Comparison of ENCODE assay signal across 8 cellular contexts in genomic region chr6:16130932-16131387, GRCh38. TPM values are rescaled to one million over a fixed set of nuclear protein-coding genes. Genes with fewer than 3 reads are reported as not detected.
DNase-seq lines count a peak whose midpoint lies in the region; ATAC-seq and TF ChIP-seq lines count a peak whose summit lies in the region.

No MANE protein-coding gene starts in this region.

- H3K4ac ChIP-seq in trophoblast cell (ENCODE audit: low read depth, low read length) = no peak overlapping the region

- CTCF ChIA-PET in CD4-positive, alpha-beta memory T cell (lab: Charles Lee; ENCODE audit: partially characterized antibody) = interaction anchor here (0.7 to 3.7 kb wide), 6 partner anchors 17 to 462 kb away, joined by 3 to 22 read pairs (median 4); no protein-coding TSS in a partner anchor

- no peak overlapping the region for H3K23ac ChIP-seq in trophoblast cell (ENCODE audit: low read length)

- peaks cover 0 to 3% (median 0%) of the 10 kb centered on the region in 8 donors for H3K9me3 Mint-ChIP-seq in CD4-positive, alpha-beta memory T cell
- H3K9me3 Mint-ChIP-seq in activated naive CD8-positive, alpha-beta T cell (ENCODE audit: low read depth) = no peaks in the 10 kb centered on the region

- H3K27ac Mint-ChIP-seq in CD4-positive, alpha-beta memory T cell = peak overlapping the region; percentile 95 to 98 (median 97)
- H3K27ac Mint-ChIP-seq in activated naive CD8-positive, alpha-beta T cell = peak overlapping the region; percentile 96

- H3K4me1 ChIP-seq in CD4-positive, alpha-beta memory T cell (ENCODE audit: insufficient read depth, low read length) = peaks cover 57% of the 10 kb centered on the region
- H3K4me1 ChIP-seq in cardiac muscle cell (ENCODE audit: low read depth) (peaks cover 41% of the 10 kb centered on the region), trophoblast cell (ENCODE audit: control insufficient read depth in 1 of 2, insufficient read depth in 2 of 2, low read length in 2 of 2) (peaks cover 0 to 2% of the 10 kb centered on the region in 2 experiments)

- peak overlapping the region; percentile 95 to 99 (median 98) for H3K4me3 Mint-ChIP-seq in CD4-positive, alpha-beta memory T cell
- peak overlapping the region; percentile 97 for H3K4me3 Mint-ChIP-seq in activated naive CD8-positive, alpha-beta T cell

- peaks cover 15 to 56% of the 10 kb centered on the region in 2 donors for H3K36me3 Mint-ChIP-seq in CD4-positive, alpha-beta memory T cell
- peaks cover 3% of the 10 kb centered on the region for H3K36me3 Mint-ChIP-seq in activated naive CD8-positive, alpha-beta T cell

- peak; percentile 64 for ATAC-seq in GM18867 (IDR thresholded peaks at IDR 0.05; ENCODE audit: unreplicated experiment)
- ATAC-seq in HG03045 (IDR thresholded peaks at IDR 0.05; ENCODE audit: unreplicated experiment) = peak; percentile 51

- POLR2A ChIA-PET in CD4-positive, alpha-beta memory T cell (lab: Charles Lee; ENCODE audit: partially characterized antibody) = interaction anchor here (1.3 to 4.6 kb wide), 3 partner anchors 50 to 631 kb away, joined by 3 to 82 read pairs (median 3); no protein-coding TSS in a partner anchor

- no peaks in the 10 kb centered on the region for H3K9me3 ChIP-seq in CD4-positive, alpha-beta memory T cell (ENCODE audit: control insufficient read depth in 1 of 2, low read length in 2 of 2)
- no peaks in the 10 kb centered on the region for H3K9me3 ChIP-seq in cardiac muscle cell (ENCODE audit: low read depth)
- no peaks in the 10 kb centered on the region for H3K9me3 ChIP-seq in trophoblast cell (ENCODE audit: insufficient read depth, low read depth, low read length)

- peaks cover 14% of the 10 kb centered on the region for H3K79me1 ChIP-seq in trophoblast cell (ENCODE audit: low read length)

- no peak overlapping the region for H3K18ac ChIP-seq in trophoblast cell (ENCODE audit: low read length)

- H2AFZ ChIP-seq in trophoblast cell (ENCODE audit: insufficient read depth, low read length, poor library complexity) = no peak overlapping the region

- no peak overlapping the region for H2BK120ac ChIP-seq in trophoblast cell (ENCODE audit: insufficient read depth, low read length, poor library complexity)

- H3K27me3 ChIP-seq in CD4-positive, alpha-beta memory T cell (ENCODE audit: insufficient read depth, low read length) = no peaks in the 10 kb centered on the region
- H3K27me3 ChIP-seq in cardiac muscle cell = no peaks in the 10 kb centered on the region
- no peaks in the 10 kb centered on the region for H3K27me3 ChIP-seq in trophoblast cell (ENCODE audit: insufficient read depth, low read length)

- peak overlapping the region; percentile 93 for H3K27ac ChIP-seq in CD4-positive, alpha-beta memory T cell (ENCODE audit: low read depth, low read length)
- peak overlapping the region; percentile 93 for H3K27ac ChIP-seq in cardiac muscle cell
- H3K27ac ChIP-seq in trophoblast cell (ENCODE audit: low read depth, low read length) = peak overlapping the region; percentile 77

- peak overlapping the region; percentile 82 for H3K4me2 ChIP-seq in trophoblast cell (ENCODE audit: low read length)

- no peak for TF ChIP-seq CTCF in cardiac muscle cell (IDR thresholded peaks at IDR 0.05; ENCODE audit: low read depth, low read length)

- no peak overlapping the region for H3K14ac ChIP-seq in trophoblast cell (ENCODE audit: low read length)

- no peak overlapping the region for H4K8ac ChIP-seq in trophoblast cell (ENCODE audit: low read depth, low read length)

- peak; percentile 72 to 87 (median 81) for DNase-seq in CD4-positive, alpha-beta memory T cell
- DNase-seq in NCI-H69 (lab: John Stamatoyannopoulos, UW) (peak; percentile 64), cardiac muscle cell (ENCODE audit: low read depth in 1 of 2, low spot score in 1 of 2) (peak; percentile 80), trophoblast cell (peak in 1 of 2 donors; percentile 70), NCI-H2227 (lab: John Stamatoyannopoulos, UW; ENCODE audit: unreplicated experiment) (no peak)

- H3K4me3 ChIP-seq in CD4-positive, alpha-beta memory T cell (ENCODE audit: low read length in 2 of 2) = peak overlapping the region; percentile 66 to 89
- peak overlapping the region; percentile 94 for H3K4me3 ChIP-seq in cardiac muscle cell
- H3K4me3 ChIP-seq in trophoblast cell (ENCODE audit: low read depth, low read length) = no peak overlapping the region

- no peak overlapping the region for H4K91ac ChIP-seq in trophoblast cell (ENCODE audit: low read depth, low read length)

- peaks cover 15% of the 10 kb centered on the region for H3K79me2 ChIP-seq in trophoblast cell (ENCODE audit: control insufficient read depth, insufficient read depth, low read length, poor library complexity)

- H3K4me1 Mint-ChIP-seq in CD4-positive, alpha-beta memory T cell = peaks cover 34 to 74% (median 48%) of the 10 kb centered on the region in 4 donors
- peaks cover 63% of the 10 kb centered on the region for H3K4me1 Mint-ChIP-seq in activated naive CD8-positive, alpha-beta T cell (ENCODE audit: low read depth)

- H2BK12ac ChIP-seq in trophoblast cell (ENCODE audit: low read length) = no peak overlapping the region

- H3K27me3 Mint-ChIP-seq in CD4-positive, alpha-beta memory T cell = peaks cover 0 to 3% of the 10 kb centered on the region in 2 donors
- no peaks in the 10 kb centered on the region for H3K27me3 Mint-ChIP-seq in activated naive CD8-positive, alpha-beta T cell

- no peaks in the 10 kb centered on the region for H3K36me3 ChIP-seq in CD4-positive, alpha-beta memory T cell (ENCODE audit: insufficient read depth, low read length)
- H3K36me3 ChIP-seq in cardiac muscle cell (no peaks in the 10 kb centered on the region), trophoblast cell (ENCODE audit: control insufficient read depth in 1 of 2, insufficient read depth in 2 of 2, low read length in 2 of 2) (peaks cover 0 to 3% of the 10 kb centered on the region in 2 experiments)

- no peak overlapping the region for H4K12ac ChIP-seq in trophoblast cell (ENCODE audit: low read depth, low read length)

- no CpG with 5 or more reads among the region's 3 CpGs for WGBS in trophoblast cell (ENCODE audit: extremely low coverage, insufficient coverage, insufficient read length)

- no peak overlapping the region for H2AK5ac ChIP-seq in trophoblast cell (ENCODE audit: low read length)

- peak overlapping the region; percentile 73 for H2BK5ac ChIP-seq in trophoblast cell (ENCODE audit: low read depth, low read length, poor library complexity)

- intact Hi-C loops in CD4-positive, alpha-beta memory T cell (cut with micrococcal nuclease) = loop anchor here (10.0 kb wide), 1 partner anchor 194 kb away; no protein-coding TSS in a partner anchor

- no peak overlapping the region for H3K9ac ChIP-seq in trophoblast cell (ENCODE audit: low read length)

RNA-seq across cellular contexts. Expression of gene MYLIP, which starts 2.1 kb away (rescaled TPM):
- 10 to 100 TPM; 17.5 to 19.9 TPM for total RNA-seq in CD4-positive, alpha-beta memory T cell
- 10 to 100 TPM; 71.9 to 88.8 TPM for polyA plus RNA-seq in CD4-positive, alpha-beta memory T cell
- total RNA-seq in cardiac muscle cell = 30.1 and 35.6 TPM in 2 replicates
- polyA plus RNA-seq in cardiac muscle cell = 33.4 and 48.2 TPM in 2 replicates
- 29.7 and 30.4 TPM in 2 replicates for polyA plus RNA-seq in trophoblast cell (2013)
